20 cellular contexts compared by ENCODE assay signal in the genomic region with DNA sequence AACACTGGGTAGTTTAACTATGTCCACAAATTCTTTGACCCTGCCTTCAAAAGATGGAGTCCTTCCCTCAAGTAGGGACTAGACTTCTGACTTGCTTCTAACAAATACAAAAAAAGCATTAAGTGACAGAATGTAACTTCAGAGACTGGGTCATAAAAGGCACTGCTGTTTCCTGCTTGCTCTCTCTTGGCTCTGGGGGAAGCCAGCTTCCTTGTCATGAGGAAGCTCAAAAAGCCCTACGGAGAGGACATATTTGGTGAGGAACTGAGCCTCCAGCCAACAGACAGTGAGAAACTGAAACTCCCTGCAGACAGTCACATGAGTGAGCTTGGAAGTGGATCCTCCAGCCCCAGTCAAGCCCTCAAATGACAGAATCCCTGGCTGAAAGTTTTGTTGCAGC.
"Had no signal": no experiment of that assay in that cellular context is flagged by ENCODE, and none has a peak within 500 bp of the region (broad histone marks: within the 10 kb centered on the region; RNA-seq: fewer than 3 reads in every experiment).

No MANE protein-coding gene starts in this region.

- H3K36me3 Mint-ChIP-seq: naive B cell; stimulated activated effector memory CD8-positive, alpha-beta T cell treated with anti-CD3 and anti-CD28 coated beads, Interleukin-12 subunit alpha, Interleukin-12 subunit beta, amount 100 ng/mL, for 72 hours had no signal

- ATAC-seq: esophagus mucosa; left cardiac atrium; left ventricle myocardium superior; pancreas; right cardiac atrium; stimulated activated effector memory CD8-positive, alpha-beta T cell treated with anti-CD3 and anti-CD28 coated beads, Interleukin-12 subunit alpha, Interleukin-12 subunit beta, amount 100 ng/mL, for 72 hours; upper lobe of right lung had no signal

- H3K4me1 Mint-ChIP-seq: naive B cell; nephron; stimulated activated effector memory CD8-positive, alpha-beta T cell treated with anti-CD3 and anti-CD28 coated beads, Interleukin-12 subunit alpha, Interleukin-12 subunit beta, amount 100 ng/mL, for 72 hours had no signal

- DNase-seq: effector memory CD4-positive, alpha-beta T cell; foreskin fibroblast; kidney; left cardiac atrium; left ventricle myocardium superior; mesenchymal stem cell; midbrain; naive B cell; occipital lobe; pancreas; right cardiac atrium; stimulated activated CD4-positive, alpha-beta T cell treated with anti-CD3 and anti-CD28 coated beads, Interleukin-2, amount 100 ng/mL, for 48 hours; stimulated activated CD8-positive, alpha-beta memory T cell treated with anti-CD3 and anti-CD28 coated beads, Interleukin-4, amount 100 ng/mL, for 48 hours; tibial artery; upper lobe of right lung had no signal

- H3K4me3 Mint-ChIP-seq: naive B cell; nephron; stimulated activated effector memory CD8-positive, alpha-beta T cell treated with anti-CD3 and anti-CD28 coated beads, Interleukin-12 subunit alpha, Interleukin-12 subunit beta, amount 100 ng/mL, for 72 hours; stimulated activated naive CD8-positive, alpha-beta T cell treated with anti-CD3 and anti-CD28 coated beads, Interleukin-15, Interleukin-2, amounts not matched to agents 100 ng/mL and 50 ng/mL, for 24 hours had no signal

- H3K9me3 Mint-ChIP-seq: naive B cell; stimulated activated effector memory CD8-positive, alpha-beta T cell treated with anti-CD3 and anti-CD28 coated beads, Interleukin-12 subunit alpha, Interleukin-12 subunit beta, amount 100 ng/mL, for 72 hours; stimulated activated naive CD8-positive, alpha-beta T cell treated with anti-CD3 and anti-CD28 coated beads, Interleukin-15, Interleukin-2, amounts not matched to agents 100 ng/mL and 50 ng/mL, for 24 hours had no signal

- H3K27ac Mint-ChIP-seq: naive B cell; nephron; progenitor cell of endocrine pancreas; stimulated activated effector memory CD8-positive, alpha-beta T cell treated with anti-CD3 and anti-CD28 coated beads, Interleukin-12 subunit alpha, Interleukin-12 subunit beta, amount 100 ng/mL, for 72 hours; stimulated activated naive CD8-positive, alpha-beta T cell treated with anti-CD3 and anti-CD28 coated beads, Interleukin-15, Interleukin-2, amounts not matched to agents 100 ng/mL and 50 ng/mL, for 24 hours had no signal
